Comparison of ENCODE assay signal across 17 cellular contexts in the genomic region with DNA sequence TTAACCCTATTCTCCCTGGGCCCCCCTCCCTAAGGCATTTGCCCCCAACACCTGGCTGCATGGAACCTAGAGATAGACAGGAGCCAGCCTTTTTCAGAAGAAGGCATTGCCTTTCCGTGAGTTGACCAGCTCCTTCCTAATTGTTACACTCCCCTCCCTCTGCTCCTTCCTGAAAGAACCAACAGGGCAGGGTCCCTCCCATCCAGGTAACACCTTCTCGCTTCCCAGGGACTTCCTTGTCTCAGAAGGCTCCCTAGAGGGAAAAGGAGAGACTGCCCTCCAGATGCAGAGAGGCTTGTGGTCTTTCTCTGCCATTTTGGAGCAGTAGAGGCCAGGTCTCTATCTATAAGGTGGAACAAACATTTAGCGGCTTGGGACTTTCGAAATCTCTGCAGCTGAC. TPM values are rescaled to one million over a fixed set of nuclear protein-coding genes. Genes with fewer than 3 reads are reported as not detected.
A peak's percentile ranks its signal among the peaks of the same experiment; 100 is the strongest.
DNase-seq lines count a peak whose midpoint lies in the region; ATAC-seq, FAIRE-seq and TF ChIP-seq lines count a peak whose summit lies in the region.
"Had no signal": no experiment of that assay in that cellular context is flagged by ENCODE, and none has a peak within 500 bp of the region (broad histone marks: within the 10 kb centered on the region; RNA-seq: fewer than 3 reads in every experiment).

No MANE protein-coding gene starts in this region.

- no peak overlapping the region for H3K27ac Mint-ChIP-seq in GM23338
- H3K27ac Mint-ChIP-seq: CD4-positive, CD25-positive, alpha-beta regulatory T cell had no signal

- H3K9me3 ChIP-seq in stomach smooth muscle (ENCODE audit: control insufficient read depth in 2 of 2, low read length in 2 of 2) = no peaks in the 10 kb centered on the region
- H3K9me3 ChIP-seq: Caco-2 had no signal

- DNase-seq in GM23338 (ENCODE audit: low spot score) (no peak), bronchial epithelial cell (ENCODE audit: low read depth) (no peak), iPS-NIHi7 (ENCODE audit: extremely low spot score) (peak; percentile 47), HPDE6-E6E7 (ENCODE audit: extremely low spot score) (no peak), middle frontal gyrus (ENCODE audit: extremely low spot score, low spot score) (no peak)
- DNase-seq in stimulated activated naive CD4-positive, alpha-beta T cell treated with Interleukin-2 at 50 U/mL for 16 hours (lab: John Stamatoyannopoulos, UW) = no peak
- DNase-seq: Caco-2; CD4-positive, CD25-positive, alpha-beta regulatory T cell; DMS153; NCI-H187; NCI-H446; NCI-H69; RPMI8226 had no signal

- no peak overlapping the region for H3K4me3 Mint-ChIP-seq in GM23338
- H3K4me3 Mint-ChIP-seq: CD4-positive, CD25-positive, alpha-beta regulatory T cell had no signal

- H3F3A ChIP-seq in GM23338 (replicated peaks; ENCODE audit: low read depth) = 0 out of 2 replicates have a peak, but pooled peaks cover 9% of the 10 kb centered on the region

- peaks cover 20% of the 10 kb centered on the region for H3K27me3 Mint-ChIP-seq in GM23338 (ENCODE audit: insufficient read depth, low read depth, poor library complexity)

- ATAC-seq in GM23338 = no peak

- H2AFZ ChIP-seq in GM23338 = no peak overlapping the region
- H2AFZ ChIP-seq: GM23248 had no signal

- peaks cover 52% of the 10 kb centered on the region for H3K4me1 Mint-ChIP-seq in GM23338

- no peak overlapping the region for H3K4me3 ChIP-seq in GM23338
- H3K4me3 ChIP-seq in bronchial epithelial cell (ENCODE audit: low read depth, low read length) = no peak overlapping the region
- peak overlapping the region; percentile 3 to 15 for H3K4me3 ChIP-seq in stomach smooth muscle (ENCODE audit: low read length in 2 of 2)
- H3K4me3 ChIP-seq: GM23248 had no signal

- no peaks in the 10 kb centered on the region for H3K36me3 Mint-ChIP-seq in GM23338 (ENCODE audit: low read depth)
- H3K36me3 Mint-ChIP-seq: CD4-positive, CD25-positive, alpha-beta regulatory T cell had no signal

- FAIRE-seq in bronchial epithelial cell (lab: Jason Lieb, UNC) = peak; percentile 55
- FAIRE-seq: GM12892, HTR-8/SVneo had no signal

- no peaks in the 10 kb centered on the region; the same call in 1 of the 2 replicates for H4K20me1 ChIP-seq in GM23338 (replicated peaks; ENCODE audit: insufficient read depth)

- H3K79me2 ChIP-seq in GM23338 (replicated peaks; ENCODE audit: insufficient read depth) = peaks cover 6% of the 10 kb centered on the region

- H3K4me1 ChIP-seq in GM23338 (ENCODE audit: insufficient read depth) (peaks cover 17% of the 10 kb centered on the region), stomach smooth muscle (ENCODE audit: control insufficient read depth, insufficient read depth, low read length) (peaks cover 74% of the 10 kb centered on the region)

- no peak overlapping the region for H3K4me2 ChIP-seq in GM23338

- no peaks in the 10 kb centered on the region for H3K27me3 ChIP-seq in GM23338 (ENCODE audit: insufficient read depth)
- peaks cover 9% of the 10 kb centered on the region for H3K27me3 ChIP-seq in bronchial epithelial cell (ENCODE audit: control insufficient read depth, insufficient read depth, low read length)
- no peaks in the 10 kb centered on the region for H3K27me3 ChIP-seq in stomach smooth muscle (ENCODE audit: control insufficient read depth in 1 of 2, insufficient read depth in 2 of 2, low read length in 2 of 2)

- H3K9ac ChIP-seq in stomach smooth muscle (ENCODE audit: low read length in 2 of 2) = peak overlapping the region in 1 of 2 donors; percentile 29
- H3K9ac ChIP-seq: GM23248 had no signal

- no peaks in the 10 kb centered on the region for H3K9me3 Mint-ChIP-seq in GM23338
- H3K9me3 Mint-ChIP-seq: CD4-positive, CD25-positive, alpha-beta regulatory T cell had no signal

- H3K9me2 ChIP-seq in GM23338 (ENCODE audit: insufficient read depth) = no peaks in the 10 kb centered on the region

- TF ChIP-seq CTCF in GM23338 (conservative IDR thresholded peaks at IDR 0.05; ENCODE audit: low read depth in 2 of 2) (no peak), bronchial epithelial cell (IDR thresholded peaks at IDR 0.05; ENCODE audit: insufficient read depth, low read length, severe bottlenecking) (no peak)

- 0 out of 2 replicates have a peak overlapping the region, but pooled peaks have one; percentile 50 for H3K27ac ChIP-seq in GM23338 (ENCODE audit: low read depth)
- peak overlapping the region; percentile 81 for H3K27ac ChIP-seq in stomach smooth muscle (ENCODE audit: low read length)
- H3K27ac ChIP-seq: GM23248 had no signal

- H3K36me3 ChIP-seq in GM23338 (ENCODE audit: insufficient read depth) = no peaks in the 10 kb centered on the region
- H3K36me3 ChIP-seq in bronchial epithelial cell (ENCODE audit: control insufficient read depth, insufficient read depth, low read length) = no peaks in the 10 kb centered on the region
- H3K36me3 ChIP-seq in stomach smooth muscle (ENCODE audit: control insufficient read depth in 2 of 2, insufficient read depth in 2 of 2, low read length in 2 of 2) = no peaks in the 10 kb centered on the region

TF ChIP-seq in GM23338, 12 proteins besides CTCF, POLR2A, EP300 and RAD21 (continues in another document):
- TF ChIP-seq CREB1 (CRISPR knock-in tag; IDR thresholded peaks at IDR 0.05; ENCODE audit: low read depth) (no peak), STAT1 (IDR thresholded peaks at IDR 0.05; ENCODE audit: unreplicated experiment) (no peak), JUNB (IDR thresholded peaks at IDR 0.05; ENCODE audit: unreplicated experiment) (no peak), EZH2 (IDR thresholded peaks at IDR 0.05; ENCODE audit: low read depth, unreplicated experiment) (no peak)
- TF ChIP-seq, protein P1, sequence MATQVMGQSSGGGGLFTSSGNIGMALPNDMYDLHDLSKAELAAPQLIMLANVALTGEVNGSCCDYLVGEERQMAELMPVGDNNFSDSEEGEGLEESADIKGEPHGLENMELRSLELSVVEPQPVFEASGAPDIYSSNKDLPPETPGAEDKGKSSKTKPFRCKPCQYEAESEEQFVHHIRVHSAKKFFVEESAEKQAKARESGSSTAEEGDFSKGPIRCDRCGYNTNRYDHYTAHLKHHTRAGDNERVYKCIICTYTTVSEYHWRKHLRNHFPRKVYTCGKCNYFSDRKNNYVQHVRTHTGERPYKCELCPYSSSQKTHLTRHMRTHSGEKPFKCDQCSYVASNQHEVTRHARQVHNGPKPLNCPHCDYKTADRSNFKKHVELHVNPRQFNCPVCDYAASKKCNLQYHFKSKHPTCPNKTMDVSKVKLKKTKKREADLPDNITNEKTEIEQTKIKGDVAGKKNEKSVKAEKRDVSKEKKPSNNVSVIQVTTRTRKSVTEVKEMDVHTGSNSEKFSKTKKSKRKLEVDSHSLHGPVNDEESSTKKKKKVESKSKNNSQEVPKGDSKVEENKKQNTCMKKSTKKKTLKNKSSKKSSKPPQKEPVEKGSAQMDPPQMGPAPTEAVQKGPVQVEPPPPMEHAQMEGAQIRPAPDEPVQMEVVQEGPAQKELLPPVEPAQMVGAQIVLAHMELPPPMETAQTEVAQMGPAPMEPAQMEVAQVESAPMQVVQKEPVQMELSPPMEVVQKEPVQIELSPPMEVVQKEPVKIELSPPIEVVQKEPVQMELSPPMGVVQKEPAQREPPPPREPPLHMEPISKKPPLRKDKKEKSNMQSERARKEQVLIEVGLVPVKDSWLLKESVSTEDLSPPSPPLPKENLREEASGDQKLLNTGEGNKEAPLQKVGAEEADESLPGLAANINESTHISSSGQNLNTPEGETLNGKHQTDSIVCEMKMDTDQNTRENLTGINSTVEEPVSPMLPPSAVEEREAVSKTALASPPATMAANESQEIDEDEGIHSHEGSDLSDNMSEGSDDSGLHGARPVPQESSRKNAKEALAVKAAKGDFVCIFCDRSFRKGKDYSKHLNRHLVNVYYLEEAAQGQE (IDR thresholded peaks at IDR 0.05; ENCODE audit: unreplicated experiment) = no peak
- TF ChIP-seq, protein P2, sequence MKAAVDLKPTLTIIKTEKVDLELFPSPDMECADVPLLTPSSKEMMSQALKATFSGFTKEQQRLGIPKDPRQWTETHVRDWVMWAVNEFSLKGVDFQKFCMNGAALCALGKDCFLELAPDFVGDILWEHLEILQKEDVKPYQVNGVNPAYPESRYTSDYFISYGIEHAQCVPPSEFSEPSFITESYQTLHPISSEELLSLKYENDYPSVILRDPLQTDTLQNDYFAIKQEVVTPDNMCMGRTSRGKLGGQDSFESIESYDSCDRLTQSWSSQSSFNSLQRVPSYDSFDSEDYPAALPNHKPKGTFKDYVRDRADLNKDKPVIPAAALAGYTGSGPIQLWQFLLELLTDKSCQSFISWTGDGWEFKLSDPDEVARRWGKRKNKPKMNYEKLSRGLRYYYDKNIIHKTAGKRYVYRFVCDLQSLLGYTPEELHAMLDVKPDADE (IDR thresholded peaks at IDR 0.05) = no peak

RNA-seq across cellular contexts. Expression of a gene that starts 31.9 kb away (rescaled TPM):
- total RNA-seq in GM23338 (2014; rRNA removed; shearing (Covaris generic)) = 48.7 and 58.2 TPM in 2 replicates
- 11.1 and 11.9 TPM in 2 replicates for polyA plus RNA-seq in GM23338 (2016; fragmentation: Nextera tagmentation; extraction: Ambion mirVana)
- total RNA-seq in bronchial epithelial cell = 0.13 TPM in 1 of 2 replicates, not detected in the other
- total RNA-seq: CD4-positive, CD25-positive, alpha-beta regulatory T cell; GM23248 had no signal
- polyA plus RNA-seq: CD4-positive, CD25-positive, alpha-beta regulatory T cell; GM23248 had no signal

Comparison
In these comparisons a context has a peak if more than half of its experiments do, and no peak if none do; other contexts are left out.
1. H3K4me3 ChIP-seq: peak in stomach smooth muscle (2 of 2); none in GM23338 (single experiment) and bronchial epithelial cell (single experiment).
2. RNA of a gene that starts 31.9 kb away (total RNA-seq): 48.7 to 58.2 TPM in GM23338; 0.13 TPM in bronchial epithelial cell; every median in the first group is over 10 times any median in the second.